1 cellular context compared by ENCODE assay signal in genomic region chr5:10503997-10504761, GRCh38.
A peak's percentile ranks its signal among the peaks of the same experiment; 100 is the strongest.
TF ChIP-seq lines count a peak whose summit lies in the region.

No MANE protein-coding gene starts in this region.

TF ChIP-seq in K562, 482 proteins besides CTCF, POLR2A, EP300 and RAD21 (continues in another document):
- TF ChIP-seq DIDO1 (tag; IDR thresholded peaks at IDR 0.05; ENCODE audit: low read depth) (no peak), ZNF584 (CRISPR knock-in tag; IDR thresholded peaks at IDR 0.05; ENCODE audit: low read depth) (0 out of 2 replicates have a peak, but pooled peaks have one; percentile 66), DNMT1 (IDR thresholded peaks at IDR 0.05) (no peak), MLX (CRISPR knock-in tag; conservative IDR thresholded peaks at IDR 0.05) (peak in 1 of 2 experiments; percentile 76; a peak in 1 of 4 replicates), ZNF655 (CRISPR knock-in tag; IDR thresholded peaks at IDR 0.05) (no peak), HCFC1 (IDR thresholded peaks at IDR 0.05; ENCODE audit: low read depth, low read length) (no peak), DACH1 (IDR thresholded peaks at IDR 0.05; ENCODE audit: partially characterized antibody) (peak; percentile 87), CREM (IDR thresholded peaks at IDR 0.05; ENCODE audit: low read depth) (peak; percentile 93), IRF9 (tag; IDR thresholded peaks at IDR 0.05) (peak; percentile 46; the same call in 1 of the 2 replicates), KAT2B (IDR thresholded peaks at IDR 0.05; ENCODE audit: low read depth, low read length) (no peak), JUN (IDR thresholded peaks at IDR 0.05; ENCODE audit: borderline replicate concordance, low read depth, low read length) (peak; percentile 87; the same call in 1 of the 2 replicates), JUN (CRISPR knock-in tag; IDR thresholded peaks at IDR 0.05; ENCODE audit: borderline replicate concordance) (no peak), CBX5 (IDR thresholded peaks at IDR 0.05; ENCODE audit: borderline replicate concordance, low read depth) (0 out of 2 replicates have a peak, but pooled peaks have one; percentile 43), TEAD2 (tag; IDR thresholded peaks at IDR 0.05) (no peak), TAF9B (IDR thresholded peaks at IDR 0.05; ENCODE audit: partially characterized antibody) (peak; percentile 91), NFATC3 (IDR thresholded peaks at IDR 0.05) (no peak), NBN (IDR thresholded peaks at IDR 0.05; ENCODE audit: low read depth) (peak; percentile 82; the same call in 1 of the 2 replicates), AFF4 (CRISPR knock-in tag; IDR thresholded peaks at IDR 0.05) (0 out of 2 replicates have a peak, but pooled peaks have one; percentile 48), MNT (conservative IDR thresholded peaks at IDR 0.05) (peak; percentile 84 to 94; a peak in 3 of 4 replicates), ZNF134 (CRISPR knock-in tag; conservative IDR thresholded peaks at IDR 0.05) (peak; percentile 68), SNIP1 (IDR thresholded peaks at IDR 0.05; ENCODE audit: low read depth) (no peak), HDAC1 (IDR thresholded peaks at IDR 0.05) (peak in 1 of 2 experiments; percentile 92; a peak in 2 of 4 replicates), MEIS2 (IDR thresholded peaks at IDR 0.05; ENCODE audit: partially characterized antibody) (peak; percentile 99), SOX6 (IDR thresholded peaks at IDR 0.05) (peak; percentile 91), ZNF589 (CRISPR knock-in tag; IDR thresholded peaks at IDR 0.05; ENCODE audit: low read depth) (peak; percentile 94), ELF4 (CRISPR knock-in tag; IDR thresholded peaks at IDR 0.05) (peak; percentile 62; the same call in 1 of the 2 replicates), CBFB (CRISPR knock-in tag; IDR thresholded peaks at IDR 0.05) (no peak), ETS1 (conservative IDR thresholded peaks at IDR 0.05; ENCODE audit: control insufficient read depth, low read depth, low read length) (peak; percentile 31; the same call in 1 of the 2 replicates), XRCC4 (IDR thresholded peaks at IDR 0.05; ENCODE audit: extremely low read depth, insufficient read depth, insufficient read length) (no peak), ZNF644 (tag; IDR thresholded peaks at IDR 0.05; ENCODE audit: low read depth) (peak; percentile 88), ZNF239 (CRISPR knock-in tag; IDR thresholded peaks at IDR 0.05) (peak; percentile 77), ARID3A (IDR thresholded peaks at IDR 0.05; ENCODE audit: borderline replicate concordance, low read depth, low read length) (peak; percentile 65; the same call in 1 of the 2 replicates), PYGO2 (tag; IDR thresholded peaks at IDR 0.05) (no peak), NFE2L1 (tag; IDR thresholded peaks at IDR 0.05; ENCODE audit: borderline replicate concordance, low read depth) (peak; percentile 99), ZKSCAN8 (CRISPR knock-in tag; IDR thresholded peaks at IDR 0.05) (peak; percentile 67; the same call in 1 of the 2 replicates), ETV1 (tag; conservative IDR thresholded peaks at IDR 0.05; ENCODE audit: low read depth) (peak; percentile 77), HDAC3 (IDR thresholded peaks at IDR 0.05; ENCODE audit: borderline replicate concordance, partially characterized antibody) (peak; percentile 58), FOSL1 (tag; conservative IDR thresholded peaks at IDR 0.05) (peak; percentile 86), NR2C2 (CRISPR knock-in tag; IDR thresholded peaks at IDR 0.05) (no peak; the same call in 1 of the 2 replicates), NR2C2 (tag; IDR thresholded peaks at IDR 0.05) (peak; percentile 90), SP1 (CRISPR knock-in tag; IDR thresholded peaks at IDR 0.05) (no peak)
- TF ChIP-seq, protein P1, sequence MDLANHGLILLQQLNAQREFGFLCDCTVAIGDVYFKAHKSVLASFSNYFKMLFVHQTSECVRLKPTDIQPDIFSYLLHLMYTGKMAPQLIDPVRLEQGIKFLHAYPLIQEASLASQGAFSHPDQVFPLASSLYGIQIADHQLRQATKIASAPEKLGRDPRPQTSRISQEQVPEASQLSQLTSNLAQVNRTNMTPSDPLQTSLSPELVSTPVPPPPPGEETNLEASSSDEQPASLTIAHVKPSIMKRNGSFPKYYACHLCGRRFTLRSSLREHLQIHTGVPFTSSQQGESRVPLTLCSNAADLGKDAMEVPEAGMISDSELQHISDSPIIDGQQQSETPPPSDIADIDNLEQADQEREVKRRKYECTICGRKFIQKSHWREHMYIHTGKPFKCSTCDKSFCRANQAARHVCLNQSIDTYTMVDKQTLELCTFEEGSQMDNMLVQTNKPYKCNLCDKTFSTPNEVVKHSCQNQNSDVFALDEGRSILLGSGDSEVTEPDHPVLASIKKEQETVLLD (IDR thresholded peaks at IDR 0.05): no peak
- TF ChIP-seq, protein P2, sequence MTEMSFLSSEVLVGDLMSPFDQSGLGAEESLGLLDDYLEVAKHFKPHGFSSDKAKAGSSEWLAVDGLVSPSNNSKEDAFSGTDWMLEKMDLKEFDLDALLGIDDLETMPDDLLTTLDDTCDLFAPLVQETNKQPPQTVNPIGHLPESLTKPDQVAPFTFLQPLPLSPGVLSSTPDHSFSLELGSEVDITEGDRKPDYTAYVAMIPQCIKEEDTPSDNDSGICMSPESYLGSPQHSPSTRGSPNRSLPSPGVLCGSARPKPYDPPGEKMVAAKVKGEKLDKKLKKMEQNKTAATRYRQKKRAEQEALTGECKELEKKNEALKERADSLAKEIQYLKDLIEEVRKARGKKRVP (CRISPR knock-in tag; IDR thresholded peaks at IDR 0.05): peak; percentile 60; the same call in 1 of the 2 replicates
- TF ChIP-seq, protein P3, sequence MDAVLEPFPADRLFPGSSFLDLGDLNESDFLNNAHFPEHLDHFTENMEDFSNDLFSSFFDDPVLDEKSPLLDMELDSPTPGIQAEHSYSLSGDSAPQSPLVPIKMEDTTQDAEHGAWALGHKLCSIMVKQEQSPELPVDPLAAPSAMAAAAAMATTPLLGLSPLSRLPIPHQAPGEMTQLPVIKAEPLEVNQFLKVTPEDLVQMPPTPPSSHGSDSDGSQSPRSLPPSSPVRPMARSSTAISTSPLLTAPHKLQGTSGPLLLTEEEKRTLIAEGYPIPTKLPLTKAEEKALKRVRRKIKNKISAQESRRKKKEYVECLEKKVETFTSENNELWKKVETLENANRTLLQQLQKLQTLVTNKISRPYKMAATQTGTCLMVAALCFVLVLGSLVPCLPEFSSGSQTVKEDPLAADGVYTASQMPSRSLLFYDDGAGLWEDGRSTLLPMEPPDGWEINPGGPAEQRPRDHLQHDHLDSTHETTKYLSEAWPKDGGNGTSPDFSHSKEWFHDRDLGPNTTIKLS (IDR thresholded peaks at IDR 0.05; ENCODE audit: borderline replicate concordance, low read depth): peak; percentile 58; the same call in 1 of the 2 replicates
- TF ChIP-seq, protein P4, sequence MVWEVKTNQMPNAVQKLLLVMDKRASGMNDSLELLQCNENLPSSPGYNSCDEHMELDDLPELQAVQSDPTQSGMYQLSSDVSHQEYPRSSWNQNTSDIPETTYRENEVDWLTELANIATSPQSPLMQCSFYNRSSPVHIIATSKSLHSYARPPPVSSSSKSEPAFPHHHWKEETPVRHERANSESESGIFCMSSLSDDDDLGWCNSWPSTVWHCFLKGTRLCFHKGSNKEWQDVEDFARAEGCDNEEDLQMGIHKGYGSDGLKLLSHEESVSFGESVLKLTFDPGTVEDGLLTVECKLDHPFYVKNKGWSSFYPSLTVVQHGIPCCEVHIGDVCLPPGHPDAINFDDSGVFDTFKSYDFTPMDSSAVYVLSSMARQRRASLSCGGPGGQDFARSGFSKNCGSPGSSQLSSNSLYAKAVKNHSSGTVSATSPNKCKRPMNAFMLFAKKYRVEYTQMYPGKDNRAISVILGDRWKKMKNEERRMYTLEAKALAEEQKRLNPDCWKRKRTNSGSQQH (CRISPR knock-in tag; IDR thresholded peaks at IDR 0.05): peak; percentile 38; the same call in 1 of the 2 replicates
- TF ChIP-seq, protein P5, sequence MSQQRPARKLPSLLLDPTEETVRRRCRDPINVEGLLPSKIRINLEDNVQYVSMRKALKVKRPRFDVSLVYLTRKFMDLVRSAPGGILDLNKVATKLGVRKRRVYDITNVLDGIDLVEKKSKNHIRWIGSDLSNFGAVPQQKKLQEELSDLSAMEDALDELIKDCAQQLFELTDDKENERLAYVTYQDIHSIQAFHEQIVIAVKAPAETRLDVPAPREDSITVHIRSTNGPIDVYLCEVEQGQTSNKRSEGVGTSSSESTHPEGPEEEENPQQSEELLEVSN (IDR thresholded peaks at IDR 0.05; ENCODE audit: borderline replicate concordance in 1 of 2, extremely low read depth in 1 of 2, insufficient read depth in 1 of 2, insufficient read length in 1 of 2, low read depth in 1 of 2, low read length in 1 of 2, poor library complexity in 1 of 2, severe bottlenecking in 1 of 2): peak; percentile 64 to 70
